ENCODE assay signal across 8 cellular contexts in genomic region chr5:176035816-176036308, GRCh38.
DNase-seq lines count a peak whose midpoint lies in the region; ATAC-seq and TF ChIP-seq lines count a peak whose summit lies in the region.
"Not testable (repeated sequence)": the region's sequence is repeated elsewhere in the genome, so short reads cannot be mapped to it uniquely, and the experiment has no call there.

No MANE protein-coding gene starts in this region.

- intact Hi-C loops in activated CD4-positive, alpha-beta T cell treated with anti-CD3 and anti-CD28 coated beads for 36 hours (cut with DNase I, micrococcal nuclease) = loop anchor here in 1 of 2 experiments (10.0 kb wide), 1 partner anchor 1569 kb away; the partner anchor contains the start of gene B4GALT7
- intact Hi-C loops in activated T-helper 1 cell treated with anti-CD3 and anti-CD28 coated beads, Interleukin-12 subunit alpha, Interleukin-12 subunit beta, Interleukin-2, Interleukin-4 antibody, amounts not matched to agents 30 ng/mL and 10 ng/mL and 1 ng/mL, durations not matched to agents 14 hours and 24 hours and 36 hours (cut with micrococcal nuclease); right cardiac atrium (cut with DNase I); naive thymus-derived CD4-positive, alpha-beta T cell (cut with micrococcal nuclease): not testable (repeated sequence)

- not testable (repeated sequence) for H4K20me1 ChIP-seq in GM23338 (replicated peaks; ENCODE audit: insufficient read depth)

- H3K9me3 ChIP-seq in right cardiac atrium (ENCODE audit: control insufficient read depth, low read length); naive thymus-derived CD4-positive, alpha-beta T cell (ENCODE audit: control insufficient read depth in 2 of 3, low read length in 3 of 3): not testable (repeated sequence)

- POLR2A ChIA-PET in activated CD4-positive, alpha-beta T cell treated with anti-CD3 and anti-CD28 coated beads for 36 hours (lab: Charles Lee); naive thymus-derived CD4-positive, alpha-beta T cell (lab: Charles Lee): not testable (repeated sequence)

- H3F3A ChIP-seq in GM23338 (replicated peaks; ENCODE audit: low read depth) = not testable (repeated sequence)

- not testable (repeated sequence) for H3K4me2 ChIP-seq in GM23338

- 91% methylated on average over 16 of the region's 16 CpGs for WGBS in right cardiac atrium

- H3K27me3 ChIP-seq in GM23338 (ENCODE audit: insufficient read depth); right cardiac atrium (ENCODE audit: control insufficient read depth, insufficient read depth); naive thymus-derived CD4-positive, alpha-beta T cell (ENCODE audit: control insufficient read depth in 2 of 2, insufficient read depth in 2 of 2, low read length in 2 of 2): not testable (repeated sequence)

- not testable (repeated sequence) for H3K4me1 ChIP-seq in GM23338 (ENCODE audit: insufficient read depth); right cardiac atrium (ENCODE audit: control insufficient read depth, insufficient read depth, low read length)
- peaks cover 0 to 19% of the 10 kb centered on the region in 2 donors for H3K4me1 ChIP-seq in naive thymus-derived CD4-positive, alpha-beta T cell (ENCODE audit: control insufficient read depth in 2 of 2, insufficient read depth in 2 of 2, low read length in 2 of 2)

- H3K4me3 Mint-ChIP-seq in GM23338; activated CD4-positive, alpha-beta T cell treated with anti-CD3 and anti-CD28 coated beads for 36 hours: not testable (repeated sequence)
- peak overlapping the region; percentile 27 for H3K4me3 Mint-ChIP-seq in activated T-helper 1 cell treated with anti-CD3 and anti-CD28 coated beads, Interleukin-12 subunit alpha, Interleukin-12 subunit beta, Interleukin-2, Interleukin-4 antibody, amounts not matched to agents 30 ng/mL and 10 ng/mL and 1 ng/mL, durations not matched to agents 14 hours and 24 hours and 36 hours
- peak overlapping the region; percentile 27 to 83 (median 52) for H3K4me3 Mint-ChIP-seq in naive thymus-derived CD4-positive, alpha-beta T cell

- H3K79me2 ChIP-seq in GM23338 (replicated peaks; ENCODE audit: insufficient read depth) = not testable (repeated sequence)

- H3K27me3 Mint-ChIP-seq in GM23338 (ENCODE audit: insufficient read depth, low read depth, poor library complexity); activated CD4-positive, alpha-beta T cell treated with anti-CD3 and anti-CD28 coated beads for 36 hours; activated T-helper 1 cell treated with anti-CD3 and anti-CD28 coated beads, Interleukin-12 subunit alpha, Interleukin-12 subunit beta, Interleukin-2, Interleukin-4 antibody, amounts not matched to agents 30 ng/mL and 10 ng/mL and 1 ng/mL, durations not matched to agents 14 hours and 24 hours and 36 hours (ENCODE audit: insufficient read depth); naive thymus-derived CD4-positive, alpha-beta T cell: not testable (repeated sequence)

- not testable (repeated sequence) for H3K27ac Mint-ChIP-seq in GM23338; activated T-helper 1 cell treated with anti-CD3 and anti-CD28 coated beads, Interleukin-12 subunit alpha, Interleukin-12 subunit beta, Interleukin-2, Interleukin-4 antibody, amounts not matched to agents 30 ng/mL and 10 ng/mL and 1 ng/mL, durations not matched to agents 14 hours and 24 hours and 36 hours
- peak overlapping the region; percentile 64 for H3K27ac Mint-ChIP-seq in activated CD4-positive, alpha-beta T cell treated with anti-CD3 and anti-CD28 coated beads for 36 hours
- peak overlapping the region; percentile 78 to 98 (median 91) for H3K27ac Mint-ChIP-seq in naive thymus-derived CD4-positive, alpha-beta T cell

- H3K4me1 Mint-ChIP-seq in GM23338; activated T-helper 1 cell treated with anti-CD3 and anti-CD28 coated beads, Interleukin-12 subunit alpha, Interleukin-12 subunit beta, Interleukin-2, Interleukin-4 antibody, amounts not matched to agents 30 ng/mL and 10 ng/mL and 1 ng/mL, durations not matched to agents 14 hours and 24 hours and 36 hours (ENCODE audit: low read depth): not testable (repeated sequence)
- H3K4me1 Mint-ChIP-seq in activated CD4-positive, alpha-beta T cell treated with anti-CD3 and anti-CD28 coated beads for 36 hours = peaks cover 32% of the 10 kb centered on the region
- peaks cover 13 to 54% (median 35%) of the 10 kb centered on the region in 7 donors for H3K4me1 Mint-ChIP-seq in naive thymus-derived CD4-positive, alpha-beta T cell

- not testable (repeated sequence) for H3K9me3 Mint-ChIP-seq in GM23338; activated CD4-positive, alpha-beta T cell treated with anti-CD3 and anti-CD28 coated beads for 36 hours (ENCODE audit: low read depth); activated T-helper 1 cell treated with anti-CD3 and anti-CD28 coated beads, Interleukin-12 subunit alpha, Interleukin-12 subunit beta, Interleukin-2, Interleukin-4 antibody, amounts not matched to agents 30 ng/mL and 10 ng/mL and 1 ng/mL, durations not matched to agents 14 hours and 24 hours and 36 hours; naive thymus-derived CD4-positive, alpha-beta T cell

- not testable (repeated sequence) for H3K27ac ChIP-seq in GM23338 (ENCODE audit: low read depth); right cardiac atrium (ENCODE audit: low read length)
- H3K27ac ChIP-seq in naive thymus-derived CD4-positive, alpha-beta T cell (ENCODE audit: low read depth, low read length) = peak overlapping the region; percentile 76

- not testable (repeated sequence) for H3K4me3 ChIP-seq in GM23338; right cardiac atrium (ENCODE audit: low read length); naive thymus-derived CD4-positive, alpha-beta T cell (ENCODE audit: low read length)

- not testable (repeated sequence) for TF ChIP-seq CTCF in GM23338 (conservative IDR thresholded peaks at IDR 0.05; ENCODE audit: low read depth in 2 of 2)

- ATAC-seq in GM23338 = peak; percentile 80
- ATAC-seq in activated CD4-positive, alpha-beta T cell treated with anti-CD3 and anti-CD28 coated beads for 36 hours = peak; percentile 11
- ATAC-seq in right cardiac atrium = peak; percentile 28 to 42
- ATAC-seq in naive thymus-derived CD4-positive, alpha-beta T cell = not testable (repeated sequence)

- peak; percentile 1 for DNase-seq in AG08396 (ENCODE audit: low spot score)
- DNase-seq in GM23338 (ENCODE audit: low spot score) = peak; percentile 35
- peak; percentile 26 for DNase-seq in activated CD4-positive, alpha-beta T cell treated with anti-CD3 and anti-CD28 coated beads for 36 hours
- not testable (repeated sequence) for DNase-seq in activated T-helper 1 cell treated with anti-CD3 and anti-CD28 coated beads, Interleukin-12 subunit alpha, Interleukin-12 subunit beta, Interleukin-2, Interleukin-4 antibody, amounts not matched to agents 30 ng/mL and 10 ng/mL and 1 ng/mL, durations not matched to agents 14 hours and 24 hours and 36 hours (ENCODE audit: low spot score)
- DNase-seq in cerebellar cortex (ENCODE audit: low spot score) = peak; percentile 12
- peak in 1 of 3 donors; percentile 35 for DNase-seq in right cardiac atrium
- DNase-seq in naive thymus-derived CD4-positive, alpha-beta T cell = peak in 2 of 9 donors; percentile 29 to 47
- peak; percentile 35 for DNase-seq in ureter (ENCODE audit: low spot score)

- H3K36me3 ChIP-seq in GM23338 (ENCODE audit: insufficient read depth); naive thymus-derived CD4-positive, alpha-beta T cell (ENCODE audit: control insufficient read depth in 2 of 3, insufficient read depth in 3 of 3, low read length in 3 of 3): not testable (repeated sequence)

- not testable (repeated sequence) for H3K9me2 ChIP-seq in GM23338 (ENCODE audit: insufficient read depth)

- CTCF ChIA-PET in activated CD4-positive, alpha-beta T cell treated with anti-CD3 and anti-CD28 coated beads for 36 hours (lab: Charles Lee); naive thymus-derived CD4-positive, alpha-beta T cell (lab: Charles Lee): not testable (repeated sequence)

- H2AFZ ChIP-seq in GM23338 = not testable (repeated sequence)

- H3K36me3 Mint-ChIP-seq in GM23338 (ENCODE audit: low read depth); activated CD4-positive, alpha-beta T cell treated with anti-CD3 and anti-CD28 coated beads for 36 hours (ENCODE audit: low read depth); activated T-helper 1 cell treated with anti-CD3 and anti-CD28 coated beads, Interleukin-12 subunit alpha, Interleukin-12 subunit beta, Interleukin-2, Interleukin-4 antibody, amounts not matched to agents 30 ng/mL and 10 ng/mL and 1 ng/mL, durations not matched to agents 14 hours and 24 hours and 36 hours (ENCODE audit: low read depth); naive thymus-derived CD4-positive, alpha-beta T cell: not testable (repeated sequence)
